In genomic region chr7:122618603-122619189, GRCh38 we compare ENCODE assay signal across 36 cellular contexts.
"Had no signal": no experiment of that assay in that cellular context is flagged by ENCODE, and none has a peak within 500 bp of the region (broad histone marks: within the 10 kb centered on the region; RNA-seq: fewer than 3 reads in every experiment).

No MANE protein-coding gene starts in this region.

- DNase-seq: activated B cell treated with CpG ODN at 0.5 μM for 24 hours; activated CD4-positive, alpha-beta memory T cell treated with anti-CD3 and anti-CD28 coated beads for 36 hours; activated CD4-positive, alpha-beta T cell treated with anti-CD3 and anti-CD28 coated beads for 4 hours; activated CD4-positive, alpha-beta T cell treated with anti-CD3 and anti-CD28 coated beads, Interleukin-2, amount 50 U/mL, for 1 hour; activated CD4-positive, CD25-positive, alpha-beta regulatory T cell treated with anti-CD3 and anti-CD28 coated beads, Interleukin-2, amount 50 U/mL, for 72 hours; activated CD8-positive, alpha-beta memory T cell treated with anti-CD3 and anti-CD28 coated beads, Interleukin-2, amount 50 U/mL, for 4 hours; activated gamma-delta T cell treated with Interleukin-2 at 50 U/mL for 16 hours; activated naive CD4-positive, alpha-beta T cell treated with anti-CD3 and anti-CD28 coated beads for 36 hours; activated T-cell treated with anti-CD3 and anti-CD28 coated beads for 4 hours; activated T-cell treated with anti-CD3 and anti-CD28 coated beads, Interleukin-2, amount 50 U/mL, for 4 hours; adrenal gland; body of pancreas; Kasumi-1; MG63; MV-4-11; NCI-H1092; NCI-H1436 treated with DMSO at 0.1 percent for 48 hours; NCI-H1694 treated with DMSO at 0.1 percent for 48 hours; NCI-H2029; NCI-H2171 treated with DMSO at 0.1 percent for 48 hours; NCI-H2227 treated with DMSO at 0.1 percent for 48 hours; NCI-H446; NCI-H510A treated with DMSO at 0.1 percent for 48 hours; NCI-H526 treated with DMSO at 0.1 percent for 48 hours; NK-92 treated with Interleukin-12 subunit alpha and Interleukin-12 subunit beta, amount 100 ng/mL, for 24 hours; PC-3; Peyer's patch; RPMI8226; SHP77 treated with DMSO at 0.1 percent for 48 hours; SW 1271; T-helper 1 cell; T-helper 2 cell; T-helper 9 cell had no signal

- H3K9me3 ChIP-seq: adrenal gland, body of pancreas, breast epithelium, MG63, Peyer's patch, SJSA1 had no signal

- H3K4me3 ChIP-seq: adrenal gland, body of pancreas, breast epithelium, MG63, Peyer's patch, SJSA1 had no signal

- H3K27ac ChIP-seq: adrenal gland, body of pancreas, breast epithelium, Peyer's patch, SJSA1, VCaP had no signal

- H3K27me3 ChIP-seq: adrenal gland, body of pancreas, breast epithelium, MG63, Peyer's patch, SJSA1 had no signal

- H3K36me3 ChIP-seq: adrenal gland, breast epithelium, MG63, Peyer's patch, SJSA1 had no signal

- H3K4me1 ChIP-seq: adrenal gland, body of pancreas, breast epithelium, Peyer's patch, SJSA1 had no signal
